In the genomic region with DNA sequence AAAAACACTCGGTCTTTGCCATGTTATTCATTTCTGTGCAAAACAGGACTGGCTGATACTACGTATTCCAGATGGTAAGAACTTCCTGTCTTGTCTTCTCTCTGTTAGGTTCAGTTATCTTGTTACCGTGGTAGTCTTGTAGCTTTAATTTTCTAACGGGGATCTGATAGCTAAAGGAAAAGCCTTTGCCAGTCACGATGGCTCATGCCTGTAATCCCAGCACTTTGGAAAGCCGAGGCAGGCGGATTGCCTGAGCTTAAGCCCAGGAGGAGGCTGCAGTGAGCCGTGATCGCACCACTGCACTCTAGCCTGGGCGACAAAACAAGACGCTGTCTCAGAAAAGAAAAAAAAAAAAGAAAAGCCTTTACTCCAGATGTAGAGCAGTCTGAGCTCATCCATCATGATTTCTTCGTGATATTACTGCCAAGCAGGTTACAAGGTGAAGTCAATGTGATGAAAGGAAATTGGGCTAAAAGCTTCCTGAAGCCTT, we compare ENCODE assay signal across 8 cellular contexts. TPM values are rescaled to one million over a fixed set of nuclear protein-coding genes. Genes with fewer than 3 reads are reported as not detected.
A peak's percentile ranks its signal among the peaks of the same experiment; 100 is the strongest.
DNase-seq lines count a peak whose midpoint lies in the region; ATAC-seq, FAIRE-seq and TF ChIP-seq lines count a peak whose summit lies in the region.

No MANE protein-coding gene starts in this region.

- CTCF ChIA-PET in mammary epithelial cell (lab: Charles Lee; ENCODE audit: low non-redundant PET), result no interaction called here
- CTCF ChIA-PET in GM12878 (lab: Yijun Ruan, JAX), result interaction anchor here (0.6 to 1.1 kb wide), 3 partner anchors 275 to 571 kb away, joined by 3 to 4 read pairs (median 3); no protein-coding TSS in a partner anchor

- H3K9ac ChIP-seq in mammary epithelial cell (ENCODE audit: insufficient read depth, low read length), result no peak overlapping the region
- no peak overlapping the region for H3K9ac ChIP-seq in GM12878 (ENCODE audit: control insufficient read depth, insufficient read depth, low read length)

- no peaks in the 10 kb centered on the region for H3K79me2 ChIP-seq in mammary epithelial cell (ENCODE audit: insufficient read depth, low read length)
- no peaks in the 10 kb centered on the region for H3K79me2 ChIP-seq in GM12878 (ENCODE audit: control insufficient read depth, insufficient read depth, low read length)

- DNase-seq in mammary epithelial cell (no peak), breast epithelium (ENCODE audit: low spot score in 2 of 2) (no peak), GM12878 (ENCODE audit: low read depth, low spot score) (no peak), islet precursor cell (peak; percentile 78), thyroid gland (peak; percentile 34 to 45), RPMI8226 (no peak), 8988T (no peak)

- intact Hi-C loops in mammary epithelial cell (cut with micrococcal nuclease) (no loop called here), breast epithelium (cut with DNase I; ENCODE audit: low total_unique reads) (no loop called here), GM12878 (cut with micrococcal nuclease; ENCODE audit: unreplicated experiment) (no loop called here), thyroid gland (cut with DNase I) (no loop called here)

- WGBS in mammary epithelial cell (ENCODE audit: low coverage, missing lambda C conversion rate), result 61% methylated on average over 9 of the region's 12 CpGs
- WGBS in GM12878 (ENCODE audit: insufficient coverage, insufficient replicate concordance, low lambda C conversion rate, missing lambda C conversion rate), result 5% methylated on average over 12 of the region's 12 CpGs
- WGBS in thyroid gland, 2 donors, result 6 to 16% methylated on average over 12 of the region's 12 CpGs

- H2AFZ ChIP-seq in mammary epithelial cell (ENCODE audit: low read depth, low read length) (peak overlapping the region; percentile 74), GM12878 (ENCODE audit: control insufficient read depth, low read depth, low read length) (peak overlapping the region; percentile 25)

- FAIRE-seq in GM12878 (lab: Jason Lieb, UNC), result no peak

- BruUV-seq in mammary epithelial cell (replicated peaks; lab: Mats Ljungman, UMichigan), result no TSS peak
- BruUV-seq in GM12878 (replicated peaks; lab: Mats Ljungman, UMichigan), result no TSS peak

- RAD21 ChIA-PET in GM12878 (lab: Charles Lee; ENCODE audit: unreplicated experiment), result interaction anchor here (0.8 kb wide), 1 partner anchor 170 kb away, joined by 3 read pairs; no protein-coding TSS in a partner anchor

- H3K4me3 ChIP-seq in mammary epithelial cell (replicated peaks in 1 of 3; ENCODE audit: insufficient read depth in 1 of 3, low read depth in 2 of 3, low read length in 3 of 3) (no peak overlapping the region), breast epithelium (no peak overlapping the region), GM12878 (no peak overlapping the region), thyroid gland (replicated peaks in 1 of 3) (no peak overlapping the region)

- TF ChIP-seq POLR2A in breast epithelium (IDR thresholded peaks at IDR 0.05) (no peak), GM12878 (IDR thresholded peaks at IDR 0.05; ENCODE audit: low read depth, low read length) (no peak), thyroid gland (IDR thresholded peaks at IDR 0.05) (no peak)

- no peak for TF ChIP-seq EP300 in GM12878 (IDR thresholded peaks at IDR 0.05; ENCODE audit: borderline replicate concordance in 1 of 2, control insufficient read depth in 1 of 2, low read depth in 2 of 2, low read length in 2 of 2)

- H3K9me3 ChIP-seq in mammary epithelial cell (replicated peaks; ENCODE audit: insufficient read depth, low read length) (no peaks in the 10 kb centered on the region), breast epithelium (no peaks in the 10 kb centered on the region), GM12878 (replicated peaks; ENCODE audit: control insufficient read depth, insufficient read depth, low read length) (no peaks in the 10 kb centered on the region), thyroid gland (no peaks in the 10 kb centered on the region)

- no peak for TF ChIP-seq RAD21 in GM12878 (IDR thresholded peaks at IDR 0.05; ENCODE audit: insufficient read depth, low read depth, low read length)

- POLR2A ChIA-PET in GM12878 (lab: Charles Lee), result interaction anchor here (1.0 kb wide), 1 partner anchor 9 kb away, joined by 3 read pairs; no protein-coding TSS in a partner anchor

- H4K20me1 ChIP-seq in mammary epithelial cell (ENCODE audit: insufficient read depth, low read length) (no peaks in the 10 kb centered on the region), GM12878 (ENCODE audit: control insufficient read depth, insufficient read depth) (no peaks in the 10 kb centered on the region)

- H3K27ac ChIP-seq in mammary epithelial cell (ENCODE audit: insufficient read depth, low read depth, low read length), result no peak overlapping the region
- no peak overlapping the region for H3K27ac ChIP-seq in breast epithelium
- H3K27ac ChIP-seq in GM12878 (ENCODE audit: control insufficient read depth, insufficient read depth), result no peak overlapping the region
- no peak overlapping the region for H3K27ac ChIP-seq in thyroid gland

- SMC1A ChIA-PET in GM12878 (lab: Charles Lee; ENCODE audit: uncharacterized antibody, unreplicated experiment), result interaction anchor here (0.6 kb wide), 1 partner anchor 435 kb away, joined by 3 read pairs; no protein-coding TSS in a partner anchor

- dilution Hi-C loops in mammary epithelial cell (cut with HindIII; ENCODE audit: low sequenced_read_pairs), result no loop called here

- H3K4me1 ChIP-seq in mammary epithelial cell (ENCODE audit: insufficient read depth, low read length) (no peaks in the 10 kb centered on the region), breast epithelium (no peaks in the 10 kb centered on the region), GM12878 (ENCODE audit: control insufficient read depth, insufficient read depth, low read length) (no peaks in the 10 kb centered on the region), thyroid gland (peaks cover 0 to 4% of the 10 kb centered on the region in 2 donors)

- ATAC-seq in GM12878 (no peak), HG03460 (IDR thresholded peaks at IDR 0.05; ENCODE audit: unreplicated experiment) (no peak)

- H3K4me2 ChIP-seq in mammary epithelial cell (ENCODE audit: insufficient read depth, low read depth, low read length) (no peak overlapping the region), GM12878 (ENCODE audit: control insufficient read depth, insufficient read depth) (peak overlapping the region; percentile 31)

- no peaks in the 10 kb centered on the region for H3K36me3 ChIP-seq in mammary epithelial cell (ENCODE audit: insufficient read depth, low read length)
- H3K36me3 ChIP-seq in breast epithelium, result no peaks in the 10 kb centered on the region
- H3K36me3 ChIP-seq in GM12878 (ENCODE audit: control insufficient read depth in 2 of 2, insufficient read depth in 2 of 2, low read length in 1 of 2), result no peaks in the 10 kb centered on the region
- no peaks in the 10 kb centered on the region for H3K36me3 ChIP-seq in thyroid gland

- in situ Hi-C loops in mammary epithelial cell (cut with MboI; ENCODE audit: low sequenced_read_pairs in 2 of 2) (no loop called here), GM12878 (cut with MboI) (no loop called here)

- H3K27me3 ChIP-seq in mammary epithelial cell (ENCODE audit: insufficient read depth, low read length) (no peaks in the 10 kb centered on the region), breast epithelium (no peaks in the 10 kb centered on the region), GM12878 (replicated peaks in 1 of 2; ENCODE audit: control insufficient read depth in 2 of 2, insufficient read depth in 2 of 2, low read length in 1 of 2) (no peaks in the 10 kb centered on the region), thyroid gland (no peaks in the 10 kb centered on the region)

- no peak for TF ChIP-seq CTCF in mammary epithelial cell (conservative IDR thresholded peaks at IDR 0.05 in 1 of 2, IDR thresholded peaks at IDR 0.05 in 1 of 2; ENCODE audit: extremely low read depth in 1 of 2, insufficient read depth in 1 of 2, low read depth in 1 of 2, low read length in 2 of 2)
- no peak for TF ChIP-seq CTCF in breast epithelium (IDR thresholded peaks at IDR 0.05)
- no peak for TF ChIP-seq CTCF in GM12878 (IDR thresholded peaks at IDR 0.05 in 2 of 3, conservative IDR thresholded peaks at IDR 0.05 in 1 of 3; ENCODE audit: control insufficient read depth in 2 of 3, extremely low read depth in 1 of 3, insufficient read depth in 1 of 3, low read depth in 3 of 3, low read length in 3 of 3)
- no peak for TF ChIP-seq CTCF in thyroid gland (IDR thresholded peaks at IDR 0.05)

RNA-seq across cellular contexts. Expression of gene MSTO1, which starts 11.1 kb away (rescaled TPM):
- total RNA-seq in mammary epithelial cell (10 to 100 TPM; 21.5 to 64.7 TPM), breast epithelium (10 to 100 TPM in 2 of 3 donors, 1 to 10 TPM in 1; 9.6 to 44.2 (median 35.4) TPM), GM12878 (2014; rRNA removed) (44.1 and 48.9 TPM in 2 replicates), GM12878 (2014; rRNA removed; fragmentation: Illumina TruSeq; extraction: Trizol) (32.8 and 33.7 TPM in 2 replicates), GM12878 (2021) (62.2 and 68.7 TPM in 2 replicates), thyroid gland (10 to 100 TPM in 3 of 4 donors, 1 to 10 TPM in 1; 8.3 to 31.9 (median 18.6) TPM)
- polyA plus RNA-seq in mammary epithelial cell (29.2 TPM), GM12878 (2011; rRNA removed) (12.7 and 22.2 TPM in 2 replicates), GM12878 (2014; fragmentation: Illumina TruSeq; extraction: Trizol) (44.3 and 45.7 TPM in 2 replicates), GM12878 (2014; fragmentation: Nextera tagmentation; extraction: Ambion mirVana) (10 to 100 TPM; 16.1 to 23.2 TPM), GM12878 (2014; rRNA removed) (66.1 and 69.8 TPM in 2 replicates), GM12878 (2016; fragmentation: Nextera tagmentation; extraction: Ambion mirVana) (10 to 100 TPM; 85.7 to 87.9 TPM)
- 84.5 TPM for polyA minus RNA-seq in mammary epithelial cell
- total RNA-seq in GM12878 (2013; cell fraction: nucleolus; rRNA removed), result 89.6 and 93.3 TPM in 2 replicates
- polyA plus RNA-seq in GM12878 (2011; ENCODE audit: low read depth), result 30.7 TPM
- 18.9 and 26.4 TPM in 2 replicates for polyA plus RNA-seq in GM12878 (2011; cell fraction: cytosol; rRNA removed)
- 237 and 274 TPM in 2 replicates for polyA plus RNA-seq in GM12878 (2011; cell fraction: nucleus; rRNA removed)
- polyA plus RNA-seq in GM12878 (2012), result 36.1 and 44.0 TPM in 2 replicates
- 26.1 and 35.0 TPM in 2 replicates for polyA minus RNA-seq in GM12878 (2011; rRNA and poly(A)+ RNA removed)
- polyA minus RNA-seq in GM12878 (2011; cell fraction: cytosol; rRNA and poly(A)+ RNA removed), result 9.0 and 19.4 TPM in 2 replicates
- polyA minus RNA-seq in GM12878 (2011; cell fraction: nucleus; rRNA and poly(A)+ RNA removed), result 89.7 and 163 TPM in 2 replicates

RNA-seq across cellular contexts. Expression of gene ASH1L, which starts 36.3 kb away (rescaled TPM):
- total RNA-seq in mammary epithelial cell, result 10 to 100 TPM; 30.2 to 32.1 TPM
- polyA plus RNA-seq in mammary epithelial cell, result 12.9 TPM
- polyA minus RNA-seq in mammary epithelial cell, result 32.8 TPM
- 100 to 1,000 TPM in 1 of 3 donors, 10 to 100 TPM in 2; 83.2 to 103 (median 85.6) TPM for total RNA-seq in breast epithelium
- total RNA-seq in GM12878 (2013; cell fraction: nucleolus; rRNA removed), result 299 TPM in 2 replicates
- 14.7 and 17.2 TPM in 2 replicates for total RNA-seq in GM12878 (2014; rRNA removed)
- total RNA-seq in GM12878 (2014; rRNA removed; fragmentation: Illumina TruSeq; extraction: Trizol), result 22.0 and 22.6 TPM in 2 replicates
- total RNA-seq in GM12878 (2021), result 23.9 and 24.5 TPM in 2 replicates
- 6.9 TPM for polyA plus RNA-seq in GM12878 (2011; ENCODE audit: low read depth)
- 22.2 and 22.4 TPM in 2 replicates for polyA plus RNA-seq in GM12878 (2011; rRNA removed)
- 16.5 and 22.0 TPM in 2 replicates for polyA plus RNA-seq in GM12878 (2011; cell fraction: cytosol; rRNA removed)
- polyA plus RNA-seq in GM12878 (2011; cell fraction: nucleus; rRNA removed), result 51.5 and 53.8 TPM in 2 replicates
- polyA plus RNA-seq in GM12878 (2012), result 10.7 and 11.1 TPM in 2 replicates
- polyA plus RNA-seq in GM12878 (2014; fragmentation: Illumina TruSeq; extraction: Trizol), result 15.9 and 16.8 TPM in 2 replicates
- polyA plus RNA-seq in GM12878 (2014; fragmentation: Nextera tagmentation; extraction: Ambion mirVana), result 1 to 10 TPM; 1.7 to 5.9 TPM
- 11.3 and 12.1 TPM in 2 replicates for polyA plus RNA-seq in GM12878 (2014; rRNA removed)
- polyA plus RNA-seq in GM12878 (2016; fragmentation: Nextera tagmentation; extraction: Ambion mirVana), result 10 to 100 TPM; 17.3 to 18.6 TPM
- 64.2 and 66.3 TPM in 2 replicates for polyA minus RNA-seq in GM12878 (2011; rRNA and poly(A)+ RNA removed)
- 20.3 and 20.7 TPM in 2 replicates for polyA minus RNA-seq in GM12878 (2011; cell fraction: cytosol; rRNA and poly(A)+ RNA removed)
- polyA minus RNA-seq in GM12878 (2011; cell fraction: nucleus; rRNA and poly(A)+ RNA removed), result 61.3 and 90.6 TPM in 2 replicates
- total RNA-seq in thyroid gland, result 100 to 1,000 TPM in 1 of 4 donors, 10 to 100 TPM in 3; 68.1 to 120 (median 85.2) TPM

Comparison
In these comparisons a context has a peak if more than half of its experiments do, and no peak if none do; other contexts are left out.
1. DNase-seq: peak in islet precursor cell (single experiment) and thyroid gland (2 of 2); none in mammary epithelial cell (single experiment), breast epithelium (0 of 2), GM12878 (single experiment), RPMI8226 (single experiment) and 8988T (single experiment).